In genomic region chr5:78624011-78624541, GRCh38 we compare ENCODE assay signal across 18 cellular contexts. TPM values are rescaled to one million over a fixed set of nuclear protein-coding genes. Genes with fewer than 3 reads are reported as not detected.
DNase-seq lines count a peak whose midpoint lies in the region; ATAC-seq and TF ChIP-seq lines count a peak whose summit lies in the region.
"Had no signal": no experiment of that assay in that cellular context is flagged by ENCODE, and none has a peak within 500 bp of the region (broad histone marks: within the 10 kb centered on the region; RNA-seq: fewer than 3 reads in every experiment).

No MANE protein-coding gene starts in this region.

- no peak overlapping the region for H3K27ac ChIP-seq in BLaER1 treated with 17β-estradiol and CSF1 and Interleukin-3, amounts not matched to agents 10 nM and 100 nM
- H3K27ac ChIP-seq in WERI-Rb-1 (peak overlapping the region; percentile 56), upper lobe of left lung (no peak overlapping the region)
- H3K27ac ChIP-seq: colonic mucosa, gastrocnemius medialis, SJCRH30 had no signal

- peaks cover 25 to 60% (median 50%) of the 10 kb centered on the region in 10 experiments for H3K4me1 ChIP-seq in BLaER1 treated with 17β-estradiol and CSF1 and Interleukin-3, amounts not matched to agents 10 nM and 100 nM
- peaks cover 0 to 8% (median 3%) of the 10 kb centered on the region in 4 donors for H3K4me1 ChIP-seq in upper lobe of left lung
- H3K4me1 ChIP-seq: colonic mucosa had no signal

- H4K20me1 ChIP-seq in BLaER1 treated with 17β-estradiol and CSF1 and Interleukin-3, amounts not matched to agents 10 nM and 100 nM: 0 out of 22 replicates have a peak, but pooled peaks cover 0 to 11% (median 0%) of the 10 kb centered on the region in 11 experiments

- peaks cover 0 to 67% (median 0%) of the 10 kb centered on the region in 11 experiments; a peak in 9 of 22 replicates for H3K36me3 ChIP-seq in BLaER1 treated with 17β-estradiol and CSF1 and Interleukin-3, amounts not matched to agents 10 nM and 100 nM
- H3K36me3 ChIP-seq in WERI-Rb-1 (peaks cover 19% of the 10 kb centered on the region), upper lobe of left lung (peaks cover 0 to 8% (median 0%) of the 10 kb centered on the region in 4 donors)
- H3K36me3 ChIP-seq: colonic mucosa, gastrocnemius medialis had no signal

- peak; percentile 65 for DNase-seq in WERI-Rb-1
- DNase-seq in islet precursor cell: peak; percentile 77
- peak; percentile 74 for DNase-seq in pons (ENCODE audit: low spot score)
- DNase-seq in NK-92 treated with Interleukin-12 subunit alpha and Interleukin-12 subunit beta, amount 100 ng/mL, for 24 hours (lab: John Stamatoyannopoulos, UW): no peak
- no peak for DNase-seq in GM03348 (ENCODE audit: low spot score)
- DNase-seq in upper lobe of left lung: no peak
- DNase-seq in activated CD4-positive, CD25-positive, alpha-beta regulatory T cell (lab: John Stamatoyannopoulos, UW): no peak
- DNase-seq: activated effector memory CD4-positive, alpha-beta T cell treated with anti-CD3 and anti-CD28 coated beads, Interleukin-2, amount 50 U/mL, for 16 hours; colonic mucosa; gastrocnemius medialis; MM.1S; NCI-H187 treated with DMSO at 0.1 percent for 48 hours; NCI-H524; SJCRH30; stimulated activated CD4-positive, alpha-beta T cell treated with anti-CD3 and anti-CD28 coated beads, Interleukin-1b, Interleukin-23, amount 100 ng/mL, for 48 hours; stimulated activated naive CD8-positive, alpha-beta T cell treated with anti-CD3 and anti-CD28 coated beads, Interleukin-15, amount 100 ng/mL, for 72 hours; T-helper 9 cell had no signal

- no peaks in the 10 kb centered on the region for H3K27me3 ChIP-seq in BLaER1 treated with 17β-estradiol and CSF1 and Interleukin-3, amounts not matched to agents 10 nM and 100 nM
- no peaks in the 10 kb centered on the region for H3K27me3 ChIP-seq in WERI-Rb-1 (ENCODE audit: insufficient read depth, low read depth, severe bottlenecking)
- H3K27me3 ChIP-seq in upper lobe of left lung: no peaks in the 10 kb centered on the region
- H3K27me3 ChIP-seq: colonic mucosa, gastrocnemius medialis, SJCRH30 had no signal

- H3K4me3 ChIP-seq in BLaER1 treated with 17β-estradiol and CSF1 and Interleukin-3, amounts not matched to agents 10 nM and 100 nM: no peak overlapping the region
- no peak overlapping the region for H3K4me3 ChIP-seq in WERI-Rb-1 (ENCODE audit: low read depth, low read length)
- no peak overlapping the region for H3K4me3 ChIP-seq in upper lobe of left lung
- H3K4me3 ChIP-seq: colonic mucosa, gastrocnemius medialis, SJCRH30 had no signal

- ATAC-seq in upper lobe of left lung (ENCODE audit: low FRiP score in 2 of 2): no peak
- ATAC-seq: stimulated activated naive CD8-positive, alpha-beta T cell treated with anti-CD3 and anti-CD28 coated beads, Interleukin-15, amount 100 ng/mL, for 72 hours had no signal

- peak overlapping the region in 6 of 11 experiments; percentile 1 to 36 (median 13); a peak in 5 of 22 replicates for H3K4me2 ChIP-seq in BLaER1 treated with 17β-estradiol and CSF1 and Interleukin-3, amounts not matched to agents 10 nM and 100 nM

- no peak overlapping the region; a peak in 1 of 22 replicates for H3K9ac ChIP-seq in BLaER1 treated with 17β-estradiol and CSF1 and Interleukin-3, amounts not matched to agents 10 nM and 100 nM

- peaks cover 0 to 14% (median 7%) of the 10 kb centered on the region in 11 experiments; a peak in 18 of 22 replicates for H3K9me3 ChIP-seq in BLaER1 treated with 17β-estradiol and CSF1 and Interleukin-3, amounts not matched to agents 10 nM and 100 nM (replicated peaks in 1 of 11)
- H3K9me3 ChIP-seq in WERI-Rb-1 (ENCODE audit: severe bottlenecking) (no peaks in the 10 kb centered on the region), upper lobe of left lung (peaks cover 0 to 5% (median 0%) of the 10 kb centered on the region in 4 donors)
- H3K9me3 ChIP-seq: colonic mucosa, gastrocnemius medialis had no signal

- TF ChIP-seq EP300 in upper lobe of left lung (IDR thresholded peaks at IDR 0.05): no peak

- 31 to 59% methylated on average over 2 of the region's 2 CpGs for WGBS in upper lobe of left lung, 2 donors

- no peak for TF ChIP-seq POLR2A in upper lobe of left lung (IDR thresholded peaks at IDR 0.05)

- TF ChIP-seq CTCF in WERI-Rb-1 (IDR thresholded peaks at IDR 0.05; ENCODE audit: low read depth, low read length): no peak
- TF ChIP-seq CTCF in upper lobe of left lung (IDR thresholded peaks at IDR 0.05): no peak

RNA-seq across cellular contexts. Expression of gene LHFPL2, which starts 24.5 kb away (rescaled TPM):
- total RNA-seq in upper lobe of left lung: 10 to 100 TPM; 17.3 to 69.5 (median 32.9) TPM

Comparison
In these comparisons a context has a peak if more than half of its experiments do, and no peak if none do; other contexts are left out.
1. DNase-seq: peak in WERI-Rb-1 (single experiment), islet precursor cell (single experiment) and pons (single experiment); none in NK-92 treated with Interleukin-12 subunit alpha and Interleukin-12 subunit beta, amount 100 ng/mL, for 24 hours (single experiment), GM03348 (single experiment), upper lobe of left lung (0 of 2) and activated CD4-positive, CD25-positive, alpha-beta regulatory T cell (0 of 4).